1 cellular context compared by ENCODE assay signal in genomic region chr1:24503003-24503751, GRCh38.
TF ChIP-seq lines count a peak whose summit lies in the region.

No MANE protein-coding gene starts in this region.

TF ChIP-seq in H1, 55 proteins besides CTCF, POLR2A, EP300 and RAD21:
- peak; percentile 49 for TF ChIP-seq KDM4A (IDR thresholded peaks at IDR 0.05; ENCODE audit: low read depth, low read length, severe bottlenecking)
- TF ChIP-seq GABPA (IDR thresholded peaks at IDR 0.05; ENCODE audit: borderline replicate concordance, insufficient read depth, low read length): no peak
- 0 out of 2 replicates have a peak, but pooled peaks have one; percentile 5 for TF ChIP-seq CREB1 (IDR thresholded peaks at IDR 0.05)
